16 cellular contexts compared by ENCODE assay signal in the genomic region with DNA sequence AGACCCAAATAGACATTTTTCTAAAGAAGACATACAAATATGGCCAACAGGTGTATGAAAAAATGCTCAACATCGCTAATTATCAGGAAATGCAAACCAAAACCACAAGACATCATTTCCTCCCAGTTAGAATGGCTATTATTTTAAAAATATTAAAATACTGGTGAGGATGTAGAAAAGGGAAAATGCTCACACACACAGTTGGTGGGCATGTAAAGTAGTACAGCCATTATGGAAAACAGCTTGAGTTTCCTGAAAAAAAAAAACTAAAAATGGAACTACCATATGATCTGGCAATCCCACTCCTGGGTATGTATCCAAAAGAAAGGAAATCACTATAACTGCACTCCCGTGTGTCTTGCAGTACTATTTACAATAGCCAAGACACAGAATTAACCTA.
DNase-seq lines count a peak whose midpoint lies in the region; TF ChIP-seq lines count a peak whose summit lies in the region.
"Had no signal": no experiment of that assay in that cellular context is flagged by ENCODE, and none has a peak within 500 bp of the region (broad histone marks: within the 10 kb centered on the region; RNA-seq: fewer than 3 reads in every experiment).

No MANE protein-coding gene starts in this region.

- no peak for TF ChIP-seq CTCF in lower leg skin (IDR thresholded peaks at IDR 0.05)

- intact Hi-C loops in lower leg skin (cut with DNase I; ENCODE audit: low total_unique reads) = no loop called here

- peak overlapping the region; percentile 56; the same call in 1 of the 2 replicates for H3K4me3 ChIP-seq in SK-N-MC
- H3K4me3 ChIP-seq in lower leg skin (ENCODE audit: low read depth, poor library complexity, severe bottlenecking) = no peak overlapping the region
- H3K4me3 ChIP-seq: BLaER1 treated with 17β-estradiol and CSF1 and Interleukin-3, amounts not matched to agents 10 nM and 100 nM had no signal

- TF ChIP-seq POLR2A in lower leg skin (IDR thresholded peaks at IDR 0.05) = no peak
- TF ChIP-seq POLR2A in erythroblast (IDR thresholded peaks at IDR 0.05; ENCODE audit: low read length) = no peak

- WGBS in lower leg skin, 2 donors = 67 to 72% methylated on average over 2 of the region's 2 CpGs

- H3K9ac ChIP-seq in SK-N-MC (ENCODE audit: insufficient read length) = peak overlapping the region; percentile 70
- H3K9ac ChIP-seq: BLaER1 treated with 17β-estradiol and CSF1 and Interleukin-3, amounts not matched to agents 10 nM and 100 nM had no signal

- H3K27ac ChIP-seq in SK-N-MC = peak overlapping the region; percentile 99
- H3K27ac ChIP-seq: BLaER1 treated with 17β-estradiol and CSF1 and Interleukin-3, amounts not matched to agents 10 nM and 100 nM; C4-2B had no signal

- H3K36me3 ChIP-seq in SK-N-MC (ENCODE audit: insufficient read depth, low read length) = peaks cover 33% of the 10 kb centered on the region; the same call in 1 of the 2 replicates
- H3K36me3 ChIP-seq: BLaER1 treated with 17β-estradiol and CSF1 and Interleukin-3, amounts not matched to agents 10 nM and 100 nM had no signal

- peak; percentile 30 for DNase-seq in G401 (ENCODE audit: low spot score)
- peak; percentile 95 for DNase-seq in SK-N-MC (ENCODE audit: low read depth, low spot score)
- no peak for DNase-seq in lower leg skin (ENCODE audit: low spot score in 2 of 2)
- DNase-seq in erythroblast (lab: John Stamatoyannopoulos, UW) = no peak
- no peak for DNase-seq in DMS79 treated with DMSO at 0.1 percent for 48 hours (lab: John Stamatoyannopoulos, UW)
- DNase-seq: 8988T; AML-193; Caco-2; Calu3; CD4-positive, alpha-beta T cell; CD8-positive, alpha-beta T cell; DND-41; EL; GF-D8 had no signal

- in situ Hi-C loops in G401 (cut with HindIII; ENCODE audit: low sequenced_read_pairs) = no loop called here

- H3K9me3 ChIP-seq in SK-N-MC (ENCODE audit: low read depth, low read length) = peaks cover 19% of the 10 kb centered on the region; the same call in 1 of the 2 replicates
- H3K9me3 ChIP-seq: Caco-2 had no signal

Comparison
In these comparisons a context has a peak if more than half of its experiments do, and no peak if none do; other contexts are left out.
1. DNase-seq: peak in G401 (single experiment) and SK-N-MC (single experiment); none in lower leg skin (0 of 2), erythroblast (0 of 2) and DMS79 treated with DMSO at 0.1 percent for 48 hours (single experiment).